8 cellular contexts compared by ENCODE assay signal in the genomic region with DNA sequence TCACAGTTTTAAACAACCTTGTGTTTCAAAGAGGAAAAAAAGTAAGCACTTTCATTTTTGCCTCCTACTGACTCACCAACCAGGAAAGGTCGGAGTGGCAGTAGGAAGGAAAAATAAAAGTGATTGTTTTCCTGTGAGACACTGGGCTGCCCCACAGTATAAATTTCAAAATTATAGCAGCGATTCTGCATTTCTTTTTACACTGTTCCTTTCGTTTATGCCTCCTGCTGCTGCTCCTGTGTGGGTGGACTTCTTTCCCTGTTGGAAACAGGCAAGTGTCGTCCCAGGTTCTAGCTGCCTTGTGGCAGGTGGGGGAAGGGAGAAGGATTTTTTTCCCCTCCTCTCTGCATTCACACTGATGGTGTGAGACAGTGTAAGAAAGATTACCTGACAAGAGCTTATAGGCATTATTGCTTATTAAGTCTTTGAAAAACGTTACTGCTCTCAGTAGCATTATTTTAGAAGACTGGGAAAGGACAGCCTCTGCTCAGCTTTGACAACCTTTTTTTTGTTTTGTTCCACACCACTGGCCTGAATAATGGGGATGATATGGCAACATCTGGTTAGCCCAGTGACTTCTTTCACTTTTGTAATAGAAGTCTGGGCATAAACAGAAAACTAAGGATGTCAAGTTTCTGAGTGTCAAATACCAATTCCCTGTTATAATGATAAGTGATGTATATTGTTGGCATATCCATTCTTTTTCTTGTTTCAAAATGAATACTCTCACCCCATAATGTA.
DNase-seq lines count a peak whose midpoint lies in the region; ATAC-seq and TF ChIP-seq lines count a peak whose summit lies in the region.

No MANE protein-coding gene starts in this region.

- no peak for TF ChIP-seq CTCF in thyroid gland (IDR thresholded peaks at IDR 0.05)

- TF ChIP-seq POLR2A in thyroid gland (IDR thresholded peaks at IDR 0.05) = no peak

- ATAC-seq in GM19023 (IDR thresholded peaks at IDR 0.05; ENCODE audit: unreplicated experiment) = no peak

- H3K27me3 ChIP-seq in thyroid gland = no peaks in the 10 kb centered on the region

- DNase-seq in DMS53 (lab: John Stamatoyannopoulos, UW) (peak; percentile 52), DMS53 treated with DMSO at 0.1 percent for 48 hours (lab: John Stamatoyannopoulos, UW; ENCODE audit: unreplicated experiment) (no peak), NCI-H226 (peak; percentile 34), fibroblast of peridontal ligament (ENCODE audit: extremely low read depth) (peak; percentile 50), skeletal muscle cell (ENCODE audit: low read depth) (no peak), thyroid gland (no peak)
- DNase-seq in stimulated activated CD4-positive, alpha-beta T cell treated with anti-CD3 and anti-CD28 coated beads, Interleukin-1b, Interleukin-23, amount 100 ng/mL, for 48 hours = no peak

- intact Hi-C loops in thyroid gland (cut with DNase I) = no loop called here

- peaks cover 13 to 20% of the 10 kb centered on the region in 2 donors for H3K4me1 ChIP-seq in thyroid gland

- H3K4me3 ChIP-seq in skeletal muscle cell (ENCODE audit: low read depth, low read length) (peak overlapping the region; percentile 20), thyroid gland (replicated peaks in 1 of 3) (no peak overlapping the region)

- no peaks in the 10 kb centered on the region for H3K9me3 ChIP-seq in thyroid gland

- H3K36me3 ChIP-seq in thyroid gland = no peaks in the 10 kb centered on the region

- 45 to 46% methylated on average over 5 of the region's 5 CpGs for WGBS in thyroid gland, 2 donors

- H3K27ac ChIP-seq in thyroid gland = peak overlapping the region in 1 of 3 donors; percentile 9

Comparison
In these comparisons a context has a peak if more than half of its experiments do, and no peak if none do; other contexts are left out.
1. DNase-seq: peak in DMS53 (single experiment), NCI-H226 (single experiment) and fibroblast of peridontal ligament (single experiment); none in DMS53 treated with DMSO at 0.1 percent for 48 hours (single experiment), skeletal muscle cell (single experiment), stimulated activated CD4-positive, alpha-beta T cell treated with anti-CD3 and anti-CD28 coated beads, Interleukin-1b, Interleukin-23, amount 100 ng/mL, for 48 hours (single experiment) and thyroid gland (0 of 2).